ENCODE assay signal across 1 cellular context in the genomic region with DNA sequence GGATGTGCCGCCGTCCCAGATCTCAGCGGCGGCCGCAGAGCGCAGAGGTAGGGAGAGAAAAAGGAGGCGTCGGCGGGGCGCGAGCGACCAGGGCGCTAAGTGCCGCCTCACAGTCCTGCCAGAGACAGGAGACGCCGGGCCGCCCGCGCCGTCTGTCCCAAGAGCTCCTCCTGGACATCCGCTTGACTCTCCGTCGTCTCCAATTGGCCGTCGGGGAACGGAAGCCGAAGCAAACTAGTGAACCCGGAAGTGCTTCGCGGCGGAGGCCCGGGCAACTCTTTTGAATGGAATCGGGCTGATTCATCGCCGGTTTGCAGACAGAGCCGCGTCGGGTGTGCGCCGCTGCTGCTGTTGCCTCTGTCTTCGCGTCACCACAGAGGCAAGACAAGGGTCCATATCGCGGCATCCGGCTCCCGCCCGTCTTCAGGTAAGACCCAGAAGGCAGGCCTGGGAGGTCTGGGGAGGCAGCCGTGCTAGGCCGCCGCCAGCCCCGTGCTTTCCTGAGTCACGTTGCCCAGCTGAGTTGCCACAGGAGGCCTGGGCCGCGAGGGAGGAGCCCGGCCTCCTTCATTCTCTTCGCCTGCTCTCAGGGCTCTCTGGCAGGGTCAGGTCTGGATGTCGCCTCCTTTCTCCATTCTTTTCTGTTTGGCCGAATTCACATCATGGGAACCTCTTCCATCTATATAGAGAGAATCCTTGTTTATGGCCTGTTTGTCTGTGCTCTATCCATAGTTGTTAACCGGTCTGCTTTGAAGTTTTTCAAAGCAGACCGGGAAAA.
TF ChIP-seq lines count a peak whose summit lies in the region.

Gene PSMD14, plus strand, starts transcription at position 248 of the 778 bp plus-strand sequence. CDS start 10,401 bp downstream, outside the sequence.

TF ChIP-seq in HepG2, 621 proteins besides CTCF, POLR2A, EP300 and RAD21 (continued from another document and continues in another):
- TF ChIP-seq, protein P1, sequence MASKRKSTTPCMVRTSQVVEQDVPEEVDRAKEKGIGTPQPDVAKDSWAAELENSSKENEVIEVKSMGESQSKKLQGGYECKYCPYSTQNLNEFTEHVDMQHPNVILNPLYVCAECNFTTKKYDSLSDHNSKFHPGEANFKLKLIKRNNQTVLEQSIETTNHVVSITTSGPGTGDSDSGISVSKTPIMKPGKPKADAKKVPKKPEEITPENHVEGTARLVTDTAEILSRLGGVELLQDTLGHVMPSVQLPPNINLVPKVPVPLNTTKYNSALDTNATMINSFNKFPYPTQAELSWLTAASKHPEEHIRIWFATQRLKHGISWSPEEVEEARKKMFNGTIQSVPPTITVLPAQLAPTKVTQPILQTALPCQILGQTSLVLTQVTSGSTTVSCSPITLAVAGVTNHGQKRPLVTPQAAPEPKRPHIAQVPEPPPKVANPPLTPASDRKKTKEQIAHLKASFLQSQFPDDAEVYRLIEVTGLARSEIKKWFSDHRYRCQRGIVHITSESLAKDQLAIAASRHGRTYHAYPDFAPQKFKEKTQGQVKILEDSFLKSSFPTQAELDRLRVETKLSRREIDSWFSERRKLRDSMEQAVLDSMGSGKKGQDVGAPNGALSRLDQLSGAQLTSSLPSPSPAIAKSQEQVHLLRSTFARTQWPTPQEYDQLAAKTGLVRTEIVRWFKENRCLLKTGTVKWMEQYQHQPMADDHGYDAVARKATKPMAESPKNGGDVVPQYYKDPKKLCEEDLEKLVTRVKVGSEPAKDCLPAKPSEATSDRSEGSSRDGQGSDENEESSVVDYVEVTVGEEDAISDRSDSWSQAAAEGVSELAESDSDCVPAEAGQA (IDR thresholded peaks at IDR 0.05; ENCODE audit: low read depth) = no peak; the same call in 1 of the 2 replicates
- TF ChIP-seq, protein P1 (CRISPR knock-in tag; IDR thresholded peaks at IDR 0.05; ENCODE audit: borderline replicate concordance) = peak; percentile 54; the same call in 1 of the 2 replicates
- peak; percentile 98 for TF ChIP-seq ZNF784 (CRISPR knock-in tag; IDR thresholded peaks at IDR 0.05; ENCODE audit: borderline replicate concordance)
- TF ChIP-seq ZNF577 (CRISPR knock-in tag; IDR thresholded peaks at IDR 0.05; ENCODE audit: borderline replicate concordance, low read depth) = no peak
- peak in 1 of 2 experiments; percentile 89; a peak in 2 of 4 replicates for TF ChIP-seq KLF16 (CRISPR knock-in tag; IDR thresholded peaks at IDR 0.05)
- TF ChIP-seq ZNF720 (CRISPR knock-in tag; IDR thresholded peaks at IDR 0.05) = no peak
- no peak for TF ChIP-seq CBX2 (IDR thresholded peaks at IDR 0.05; ENCODE audit: low read depth, low read length)
- no peak for TF ChIP-seq CBX2 (CRISPR knock-in tag; IDR thresholded peaks at IDR 0.05; ENCODE audit: low read depth)
- no peak for TF ChIP-seq ZNF557 (CRISPR knock-in tag; IDR thresholded peaks at IDR 0.05)
- no peak for TF ChIP-seq RAD51 (IDR thresholded peaks at IDR 0.05; ENCODE audit: borderline replicate concordance)
- no peak for TF ChIP-seq ZNF530 (CRISPR knock-in tag; IDR thresholded peaks at IDR 0.05; ENCODE audit: low read depth)
- no peak for TF ChIP-seq ADNP (CRISPR knock-in tag; IDR thresholded peaks at IDR 0.05)
- peak; percentile 52; the same call in 1 of the 2 replicates for TF ChIP-seq ZBTB46 (CRISPR knock-in tag; IDR thresholded peaks at IDR 0.05; ENCODE audit: borderline replicate concordance)
- peak; percentile 69 for TF ChIP-seq SP2 (CRISPR knock-in tag; IDR thresholded peaks at IDR 0.05)
- TF ChIP-seq MEIS1 (CRISPR knock-in tag; IDR thresholded peaks at IDR 0.05; ENCODE audit: borderline replicate concordance) = peak; percentile 65; the same call in 1 of the 2 replicates
- no peak for TF ChIP-seq GTF3A (CRISPR knock-in tag; conservative IDR thresholded peaks at IDR 0.05)
- peak; percentile 92 for TF ChIP-seq ZNF335 (CRISPR knock-in tag; IDR thresholded peaks at IDR 0.05)
- TF ChIP-seq, protein P2, sequence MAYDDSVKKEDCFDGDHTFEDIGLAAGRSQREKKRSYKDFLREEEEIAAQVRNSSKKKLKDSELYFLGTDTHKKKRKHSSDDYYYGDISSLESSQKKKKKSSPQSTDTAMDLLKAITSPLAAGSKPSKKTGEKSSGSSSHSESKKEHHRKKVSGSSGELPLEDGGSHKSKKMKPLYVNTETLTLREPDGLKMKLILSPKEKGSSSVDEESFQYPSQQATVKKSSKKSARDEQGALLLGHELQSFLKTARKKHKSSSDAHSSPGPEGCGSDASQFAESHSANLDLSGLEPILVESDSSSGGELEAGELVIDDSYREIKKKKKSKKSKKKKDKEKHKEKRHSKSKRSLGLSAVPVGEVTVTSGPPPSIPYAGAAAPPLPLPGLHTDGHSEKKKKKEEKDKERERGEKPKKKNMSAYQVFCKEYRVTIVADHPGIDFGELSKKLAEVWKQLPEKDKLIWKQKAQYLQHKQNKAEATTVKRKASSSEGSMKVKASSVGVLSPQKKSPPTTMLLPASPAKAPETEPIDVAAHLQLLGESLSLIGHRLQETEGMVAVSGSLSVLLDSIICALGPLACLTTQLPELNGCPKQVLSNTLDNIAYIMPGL (CRISPR knock-in tag; IDR thresholded peaks at IDR 0.05; ENCODE audit: borderline replicate concordance in 1 of 2, low read depth in 1 of 2) = peak; percentile 96 to 99
- peak; percentile 85 for TF ChIP-seq PITX1 (CRISPR knock-in tag; IDR thresholded peaks at IDR 0.05)
- TF ChIP-seq ELF4 (CRISPR knock-in tag; IDR thresholded peaks at IDR 0.05; ENCODE audit: borderline replicate concordance) = peak; percentile 96
- no peak for TF ChIP-seq CCAR2 (optimal IDR thresholded peaks at IDR 0.05; ENCODE audit: low read depth, low read length)
- no peak for TF ChIP-seq PHF5A (CRISPR knock-in tag; IDR thresholded peaks at IDR 0.05; ENCODE audit: low read depth, unreplicated experiment)
- TF ChIP-seq, protein P3, sequence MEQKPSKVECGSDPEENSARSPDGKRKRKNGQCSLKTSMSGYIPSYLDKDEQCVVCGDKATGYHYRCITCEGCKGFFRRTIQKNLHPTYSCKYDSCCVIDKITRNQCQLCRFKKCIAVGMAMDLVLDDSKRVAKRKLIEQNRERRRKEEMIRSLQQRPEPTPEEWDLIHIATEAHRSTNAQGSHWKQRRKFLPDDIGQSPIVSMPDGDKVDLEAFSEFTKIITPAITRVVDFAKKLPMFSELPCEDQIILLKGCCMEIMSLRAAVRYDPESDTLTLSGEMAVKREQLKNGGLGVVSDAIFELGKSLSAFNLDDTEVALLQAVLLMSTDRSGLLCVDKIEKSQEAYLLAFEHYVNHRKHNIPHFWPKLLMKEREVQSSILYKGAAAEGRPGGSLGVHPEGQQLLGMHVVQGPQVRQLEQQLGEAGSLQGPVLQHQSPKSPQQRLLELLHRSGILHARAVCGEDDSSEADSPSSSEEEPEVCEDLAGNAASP (CRISPR knock-in tag; IDR thresholded peaks at IDR 0.05; ENCODE audit: borderline replicate concordance) = peak; percentile 62
- peak; percentile 82 for TF ChIP-seq RXRA (CRISPR knock-in tag; IDR thresholded peaks at IDR 0.05)
- TF ChIP-seq THAP9 (CRISPR knock-in tag; IDR thresholded peaks at IDR 0.05; ENCODE audit: borderline replicate concordance) = peak; percentile 94
- TF ChIP-seq, protein P4, sequence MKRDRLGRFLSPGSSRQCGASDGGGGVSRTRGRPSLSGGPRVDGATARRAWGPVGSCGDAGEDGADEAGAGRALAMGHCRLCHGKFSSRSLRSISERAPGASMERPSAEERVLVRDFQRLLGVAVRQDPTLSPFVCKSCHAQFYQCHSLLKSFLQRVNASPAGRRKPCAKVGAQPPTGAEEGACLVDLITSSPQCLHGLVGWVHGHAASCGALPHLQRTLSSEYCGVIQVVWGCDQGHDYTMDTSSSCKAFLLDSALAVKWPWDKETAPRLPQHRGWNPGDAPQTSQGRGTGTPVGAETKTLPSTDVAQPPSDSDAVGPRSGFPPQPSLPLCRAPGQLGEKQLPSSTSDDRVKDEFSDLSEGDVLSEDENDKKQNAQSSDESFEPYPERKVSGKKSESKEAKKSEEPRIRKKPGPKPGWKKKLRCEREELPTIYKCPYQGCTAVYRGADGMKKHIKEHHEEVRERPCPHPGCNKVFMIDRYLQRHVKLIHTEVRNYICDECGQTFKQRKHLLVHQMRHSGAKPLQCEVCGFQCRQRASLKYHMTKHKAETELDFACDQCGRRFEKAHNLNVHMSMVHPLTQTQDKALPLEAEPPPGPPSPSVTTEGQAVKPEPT (CRISPR knock-in tag; IDR thresholded peaks at IDR 0.05; ENCODE audit: low read depth) = peak; percentile 52; the same call in 1 of the 2 replicates
- no peak for TF ChIP-seq TCF7L2 (IDR thresholded peaks at IDR 0.05; ENCODE audit: low read depth, low read length)
- TF ChIP-seq HMG20A (CRISPR knock-in tag; IDR thresholded peaks at IDR 0.05; ENCODE audit: borderline replicate concordance) = peak; percentile 43; the same call in 1 of the 2 replicates
- 0 out of 2 replicates have a peak, but pooled peaks have one; percentile 19 for TF ChIP-seq HNF1A (IDR thresholded peaks at IDR 0.05; ENCODE audit: low read depth)
- TF ChIP-seq HNF1A (CRISPR knock-in tag; IDR thresholded peaks at IDR 0.05; ENCODE audit: borderline replicate concordance) = peak; percentile 72; the same call in 1 of the 2 replicates
- TF ChIP-seq MED1 (CRISPR knock-in tag; IDR thresholded peaks at IDR 0.05) = peak; percentile 67; the same call in 1 of the 2 replicates
